ENCODE assay signal across 8 cellular contexts in the genomic region with DNA sequence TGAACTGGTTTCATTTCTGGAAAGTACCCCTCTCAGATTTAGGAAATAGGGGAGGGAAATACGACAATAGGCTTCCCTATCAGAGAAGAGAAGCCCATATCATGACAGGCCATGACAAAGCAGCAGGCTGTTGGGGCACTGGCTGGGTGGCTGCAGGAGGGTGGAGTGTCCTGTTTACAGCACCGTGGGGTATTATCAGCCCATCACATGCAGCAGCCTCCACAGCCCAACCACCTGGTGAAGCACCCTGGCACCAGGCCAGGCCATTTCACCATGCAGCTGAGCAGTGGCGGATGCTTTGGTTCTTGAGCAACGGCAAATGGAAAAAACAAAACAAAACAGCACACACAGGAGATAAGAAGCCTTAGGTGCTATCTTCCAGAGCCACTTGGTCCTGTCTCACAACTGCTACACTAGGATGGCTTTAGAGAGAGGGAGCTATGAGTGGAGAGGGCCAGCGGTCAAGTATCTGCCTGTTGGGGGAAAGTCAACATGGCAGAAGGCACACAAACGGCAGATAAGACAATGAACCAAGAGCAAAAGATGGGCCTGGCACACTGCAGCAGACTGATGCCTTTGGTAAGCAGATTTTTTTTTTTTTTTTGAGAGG. TPM values are rescaled to one million over a fixed set of nuclear protein-coding genes. Genes with fewer than 3 reads are reported as not detected.
DNase-seq lines count a peak whose midpoint lies in the region; ATAC-seq and TF ChIP-seq lines count a peak whose summit lies in the region.

No MANE protein-coding gene starts in this region.

- TF ChIP-seq POLR2A in right lobe of liver (IDR thresholded peaks at IDR 0.05), result no peak

- H3K9me3 ChIP-seq in MM.1S (replicated peaks; ENCODE audit: insufficient read depth, low read length) (no peaks in the 10 kb centered on the region), right lobe of liver (no peaks in the 10 kb centered on the region), MG63 (no peaks in the 10 kb centered on the region)

- DNase-seq in MM.1S (peak; percentile 90), T follicular helper cell (ENCODE audit: low read depth) (peak; percentile 95), right lobe of liver (peak; percentile 81 to 91 (median 86)), MG63 (no peak)
- DNase-seq in activated naive CD4-positive, alpha-beta T cell treated with anti-CD3 and anti-CD28 coated beads, Interleukin-2, amount 50 U/mL, for 72 hours (ENCODE audit: low spot score in 2 of 2), result peak; percentile 74 to 84
- DNase-seq in stimulated activated CD8-positive, alpha-beta memory T cell treated with anti-CD3 and anti-CD28 coated beads, Interleukin-2, amount 100 ng/mL, for 48 hours (ENCODE audit: low read depth in 2 of 2), result peak; percentile 72 to 77

- 21% methylated on average over 5 of the region's 6 CpGs for WGBS in right lobe of liver (ENCODE audit: insufficient coverage, low coverage, low lambda C conversion rate, missing lambda C conversion rate)

- H3K36me3 ChIP-seq in MM.1S (replicated peaks; ENCODE audit: insufficient read depth, low read length), result no peaks in the 10 kb centered on the region
- H3K36me3 ChIP-seq in right lobe of liver, result no peaks in the 10 kb centered on the region
- no peaks in the 10 kb centered on the region for H3K36me3 ChIP-seq in MG63

- no peaks in the 10 kb centered on the region for H3K9me3 Mint-ChIP-seq in activated naive CD4-positive, alpha-beta T cell treated with anti-CD3 and anti-CD28 coated beads, Interleukin-2, amount 50 U/mL, for 72 hours

- H3K4me3 ChIP-seq in MM.1S (ENCODE audit: low read length) (peak overlapping the region; percentile 23), right lobe of liver (no peak overlapping the region), MG63 (no peak overlapping the region)

- peak; percentile 47 for ATAC-seq in GM18907 (IDR thresholded peaks at IDR 0.05; ENCODE audit: unreplicated experiment)
- ATAC-seq in activated naive CD4-positive, alpha-beta T cell treated with anti-CD3 and anti-CD28 coated beads, Interleukin-2, amount 50 U/mL, for 72 hours, result peak; percentile 93 to 95
- peak; percentile 79 to 83 (median 82) for ATAC-seq in right lobe of liver
- ATAC-seq in GM19395 (IDR thresholded peaks at IDR 0.05; ENCODE audit: unreplicated experiment), result no peak

- TF ChIP-seq CTCF in MM.1S (IDR thresholded peaks at IDR 0.05; ENCODE audit: low read length), result no peak
- no peak for TF ChIP-seq CTCF in right lobe of liver (IDR thresholded peaks at IDR 0.05)

- H3K79me2 ChIP-seq in MM.1S (ENCODE audit: low read length), result peaks cover 94% of the 10 kb centered on the region

- H3K4me1 ChIP-seq in MM.1S (ENCODE audit: low read length), result peaks cover 41% of the 10 kb centered on the region
- H3K4me1 ChIP-seq in right lobe of liver, result peaks cover 0 to 25% (median 8%) of the 10 kb centered on the region in 4 donors

- H3K4me2 ChIP-seq in MM.1S (ENCODE audit: low read depth, low read length), result peak overlapping the region; percentile 67; the same call in 1 of the 2 replicates

- H3K27me3 ChIP-seq in MM.1S (replicated peaks; ENCODE audit: insufficient read depth, low read length) (no peaks in the 10 kb centered on the region), right lobe of liver (no peaks in the 10 kb centered on the region), MG63 (no peaks in the 10 kb centered on the region)

- peak overlapping the region; percentile 56; the same call in 1 of the 2 replicates for H3K9ac ChIP-seq in MM.1S (ENCODE audit: low read length)

- peaks cover 5 to 18% of the 10 kb centered on the region in 2 donors for H3K36me3 Mint-ChIP-seq in activated naive CD4-positive, alpha-beta T cell treated with anti-CD3 and anti-CD28 coated beads, Interleukin-2, amount 50 U/mL, for 72 hours

- H3K27ac ChIP-seq in MM.1S (ENCODE audit: low read length) (peak overlapping the region; percentile 89), right lobe of liver (peak overlapping the region; percentile 4 to 29 (median 12))

- H3K27ac Mint-ChIP-seq in activated naive CD4-positive, alpha-beta T cell treated with anti-CD3 and anti-CD28 coated beads, Interleukin-2, amount 50 U/mL, for 72 hours, result peak overlapping the region; percentile 92 to 98

- no peaks in the 10 kb centered on the region for H4K20me1 ChIP-seq in MM.1S (ENCODE audit: insufficient read depth, low read length)

- H3F3A ChIP-seq in MM.1S (ENCODE audit: insufficient read depth, low read length), result peaks cover 41% of the 10 kb centered on the region

- intact Hi-C loops in right lobe of liver (cut with DNase I), result no loop called here

- H2AFZ ChIP-seq in MM.1S (ENCODE audit: low read length), result no peak overlapping the region

- H3K9me2 ChIP-seq in MM.1S (replicated peaks; ENCODE audit: insufficient read depth, low read length), result no peaks in the 10 kb centered on the region

RNA-seq across cellular contexts. Expression of gene FAM117A, which starts 24.2 kb away (rescaled TPM):
- 10 to 100 TPM; 13.3 to 25.0 TPM for total RNA-seq in activated naive CD4-positive, alpha-beta T cell treated with anti-CD3 and anti-CD28 coated beads, Interleukin-2, amount 50 U/mL, for 72 hours
- total RNA-seq in right lobe of liver, result 1 to 10 TPM; 4.4 to 7.3 (median 5.9) TPM
- total RNA-seq in MG63 (2014; rRNA removed; shearing (Covaris generic); ENCODE audit: low replicate concordance), result 1.4 and 2.7 TPM in 2 replicates

RNA-seq across cellular contexts. Expression of gene SLC35B1, which starts 32.0 kb away (rescaled TPM):
- 10 to 100 TPM; 36.2 to 44.1 TPM for total RNA-seq in activated naive CD4-positive, alpha-beta T cell treated with anti-CD3 and anti-CD28 coated beads, Interleukin-2, amount 50 U/mL, for 72 hours
- 10 to 100 TPM; 31.7 to 80.0 (median 56.9) TPM for total RNA-seq in right lobe of liver
- total RNA-seq in MG63 (2014; rRNA removed; shearing (Covaris generic); ENCODE audit: low replicate concordance), result 76.6 and 87.1 TPM in 2 replicates

RNA-seq across cellular contexts. Expression of gene KAT7, which starts 48.7 kb away (rescaled TPM):
- 100 to 1,000 TPM in 1 of 2 donors, 10 to 100 TPM in 1; 75.4 to 119 TPM for total RNA-seq in activated naive CD4-positive, alpha-beta T cell treated with anti-CD3 and anti-CD28 coated beads, Interleukin-2, amount 50 U/mL, for 72 hours
- 10 to 100 TPM; 10.8 to 21.3 (median 15.2) TPM for total RNA-seq in right lobe of liver
- total RNA-seq in MG63 (2014; rRNA removed; shearing (Covaris generic); ENCODE audit: low replicate concordance), result 31.0 and 40.6 TPM in 2 replicates
